Comparison of ENCODE assay signal across 1 cellular context in the genomic region with DNA sequence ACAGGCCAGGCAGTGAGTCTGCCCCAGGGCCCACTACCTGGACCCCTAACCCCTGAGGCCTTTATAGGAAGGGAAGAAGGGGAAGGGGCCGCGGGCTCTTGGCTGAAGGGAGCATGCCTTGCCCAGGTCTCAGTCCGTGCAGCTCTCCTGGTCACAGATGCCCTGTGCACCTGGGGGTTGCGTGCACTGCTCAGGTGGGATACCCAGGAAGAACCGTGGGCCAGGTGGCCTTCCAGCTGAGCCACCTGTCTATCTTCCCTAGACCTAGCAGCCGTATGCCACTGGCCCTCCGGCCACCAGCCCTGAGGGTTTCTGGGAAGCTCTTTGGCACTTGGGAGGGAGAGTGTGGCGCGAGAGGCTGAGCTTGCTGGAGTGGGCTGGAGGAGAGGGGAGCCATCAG.
TF ChIP-seq lines count a peak whose summit lies in the region.

No MANE protein-coding gene starts in this region.

TF ChIP-seq in GM23338, 12 proteins besides CTCF, POLR2A, EP300 and RAD21 (continued from another document):
- TF ChIP-seq, protein P1, sequence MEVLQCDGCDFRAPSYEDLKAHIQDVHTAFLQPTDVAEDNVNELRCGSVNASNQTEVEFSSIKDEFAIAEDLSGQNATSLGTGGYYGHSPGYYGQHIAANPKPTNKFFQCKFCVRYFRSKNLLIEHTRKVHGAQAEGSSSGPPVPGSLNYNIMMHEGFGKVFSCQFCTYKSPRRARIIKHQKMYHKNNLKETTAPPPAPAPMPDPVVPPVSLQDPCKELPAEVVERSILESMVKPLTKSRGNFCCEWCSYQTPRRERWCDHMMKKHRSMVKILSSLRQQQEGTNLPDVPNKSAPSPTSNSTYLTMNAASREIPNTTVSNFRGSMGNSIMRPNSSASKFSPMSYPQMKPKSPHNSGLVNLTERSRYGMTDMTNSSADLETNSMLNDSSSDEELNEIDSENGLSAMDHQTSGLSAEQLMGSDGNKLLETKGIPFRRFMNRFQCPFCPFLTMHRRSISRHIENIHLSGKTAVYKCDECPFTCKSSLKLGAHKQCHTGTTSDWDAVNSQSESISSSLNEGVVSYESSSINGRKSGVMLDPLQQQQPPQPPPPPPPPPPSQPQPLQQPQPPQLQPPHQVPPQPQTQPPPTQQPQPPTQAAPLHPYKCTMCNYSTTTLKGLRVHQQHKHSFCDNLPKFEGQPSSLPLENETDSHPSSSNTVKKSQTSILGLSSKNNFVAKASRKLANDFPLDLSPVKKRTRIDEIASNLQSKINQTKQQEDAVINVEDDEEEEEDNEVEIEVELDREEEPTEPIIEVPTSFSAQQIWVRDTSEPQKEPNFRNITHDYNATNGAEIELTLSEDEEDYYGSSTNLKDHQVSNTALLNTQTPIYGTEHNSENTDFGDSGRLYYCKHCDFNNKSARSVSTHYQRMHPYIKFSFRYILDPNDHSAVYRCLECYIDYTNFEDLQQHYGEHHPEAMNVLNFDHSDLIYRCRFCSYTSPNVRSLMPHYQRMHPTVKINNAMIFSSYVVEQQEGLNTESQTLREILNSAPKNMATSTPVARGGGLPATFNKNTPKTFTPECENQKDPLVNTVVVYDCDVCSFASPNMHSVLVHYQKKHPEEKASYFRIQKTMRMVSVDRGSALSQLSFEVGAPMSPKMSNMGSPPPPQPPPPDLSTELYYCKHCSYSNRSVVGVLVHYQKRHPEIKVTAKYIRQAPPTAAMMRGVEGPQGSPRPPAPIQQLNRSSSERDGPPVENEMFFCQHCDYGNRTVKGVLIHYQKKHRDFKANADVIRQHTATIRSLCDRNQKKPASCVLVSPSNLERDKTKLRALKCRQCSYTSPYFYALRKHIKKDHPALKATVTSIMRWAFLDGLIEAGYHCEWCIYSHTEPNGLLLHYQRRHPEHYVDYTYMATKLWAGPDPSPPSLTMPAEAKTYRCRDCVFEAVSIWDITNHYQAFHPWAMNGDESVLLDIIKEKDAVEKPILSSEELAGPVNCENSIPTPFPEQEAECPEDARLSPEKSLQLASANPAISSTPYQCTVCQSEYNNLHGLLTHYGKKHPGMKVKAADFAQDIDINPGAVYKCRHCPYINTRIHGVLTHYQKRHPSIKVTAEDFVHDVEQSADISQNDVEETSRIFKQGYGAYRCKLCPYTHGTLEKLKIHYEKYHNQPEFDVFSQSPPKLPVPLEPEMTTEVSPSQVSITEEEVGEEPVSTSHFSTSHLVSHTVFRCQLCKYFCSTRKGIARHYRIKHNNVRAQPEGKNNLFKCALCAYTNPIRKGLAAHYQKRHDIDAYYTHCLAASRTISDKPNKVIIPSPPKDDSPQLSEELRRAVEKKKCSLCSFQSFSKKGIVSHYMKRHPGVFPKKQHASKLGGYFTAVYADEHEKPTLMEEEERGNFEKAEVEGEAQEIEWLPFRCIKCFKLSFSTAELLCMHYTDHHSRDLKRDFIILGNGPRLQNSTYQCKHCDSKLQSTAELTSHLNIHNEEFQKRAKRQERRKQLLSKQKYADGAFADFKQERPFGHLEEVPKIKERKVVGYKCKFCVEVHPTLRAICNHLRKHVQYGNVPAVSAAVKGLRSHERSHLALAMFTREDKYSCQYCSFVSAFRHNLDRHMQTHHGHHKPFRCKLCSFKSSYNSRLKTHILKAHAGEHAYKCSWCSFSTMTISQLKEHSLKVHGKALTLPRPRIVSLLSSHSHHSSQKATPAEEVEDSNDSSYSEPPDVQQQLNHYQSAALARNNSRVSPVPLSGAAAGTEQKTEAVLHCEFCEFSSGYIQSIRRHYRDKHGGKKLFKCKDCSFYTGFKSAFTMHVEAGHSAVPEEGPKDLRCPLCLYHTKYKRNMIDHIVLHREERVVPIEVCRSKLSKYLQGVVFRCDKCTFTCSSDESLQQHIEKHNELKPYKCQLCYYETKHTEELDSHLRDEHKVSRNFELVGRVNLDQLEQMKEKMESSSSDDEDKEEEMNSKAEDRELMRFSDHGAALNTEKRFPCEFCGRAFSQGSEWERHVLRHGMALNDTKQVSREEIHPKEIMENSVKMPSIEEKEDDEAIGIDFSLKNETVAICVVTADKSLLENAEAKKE (CRISPR knock-in tag; IDR thresholded peaks at IDR 0.05), result no peak
- TF ChIP-seq CREB1 (CRISPR knock-in tag; IDR thresholded peaks at IDR 0.05; ENCODE audit: low read depth), result no peak
- TF ChIP-seq POLR2AphosphoS5 (IDR thresholded peaks at IDR 0.05; ENCODE audit: low read depth), result no peak
- TF ChIP-seq JUNB (IDR thresholded peaks at IDR 0.05; ENCODE audit: unreplicated experiment), result no peak
- TF ChIP-seq, protein P2, sequence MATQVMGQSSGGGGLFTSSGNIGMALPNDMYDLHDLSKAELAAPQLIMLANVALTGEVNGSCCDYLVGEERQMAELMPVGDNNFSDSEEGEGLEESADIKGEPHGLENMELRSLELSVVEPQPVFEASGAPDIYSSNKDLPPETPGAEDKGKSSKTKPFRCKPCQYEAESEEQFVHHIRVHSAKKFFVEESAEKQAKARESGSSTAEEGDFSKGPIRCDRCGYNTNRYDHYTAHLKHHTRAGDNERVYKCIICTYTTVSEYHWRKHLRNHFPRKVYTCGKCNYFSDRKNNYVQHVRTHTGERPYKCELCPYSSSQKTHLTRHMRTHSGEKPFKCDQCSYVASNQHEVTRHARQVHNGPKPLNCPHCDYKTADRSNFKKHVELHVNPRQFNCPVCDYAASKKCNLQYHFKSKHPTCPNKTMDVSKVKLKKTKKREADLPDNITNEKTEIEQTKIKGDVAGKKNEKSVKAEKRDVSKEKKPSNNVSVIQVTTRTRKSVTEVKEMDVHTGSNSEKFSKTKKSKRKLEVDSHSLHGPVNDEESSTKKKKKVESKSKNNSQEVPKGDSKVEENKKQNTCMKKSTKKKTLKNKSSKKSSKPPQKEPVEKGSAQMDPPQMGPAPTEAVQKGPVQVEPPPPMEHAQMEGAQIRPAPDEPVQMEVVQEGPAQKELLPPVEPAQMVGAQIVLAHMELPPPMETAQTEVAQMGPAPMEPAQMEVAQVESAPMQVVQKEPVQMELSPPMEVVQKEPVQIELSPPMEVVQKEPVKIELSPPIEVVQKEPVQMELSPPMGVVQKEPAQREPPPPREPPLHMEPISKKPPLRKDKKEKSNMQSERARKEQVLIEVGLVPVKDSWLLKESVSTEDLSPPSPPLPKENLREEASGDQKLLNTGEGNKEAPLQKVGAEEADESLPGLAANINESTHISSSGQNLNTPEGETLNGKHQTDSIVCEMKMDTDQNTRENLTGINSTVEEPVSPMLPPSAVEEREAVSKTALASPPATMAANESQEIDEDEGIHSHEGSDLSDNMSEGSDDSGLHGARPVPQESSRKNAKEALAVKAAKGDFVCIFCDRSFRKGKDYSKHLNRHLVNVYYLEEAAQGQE (IDR thresholded peaks at IDR 0.05; ENCODE audit: unreplicated experiment), result no peak
- no peak for TF ChIP-seq NANOG (IDR thresholded peaks at IDR 0.05; ENCODE audit: borderline replicate concordance)
- no peak for TF ChIP-seq EZH2 (IDR thresholded peaks at IDR 0.05; ENCODE audit: low read depth, unreplicated experiment)
- TF ChIP-seq STAT1 (IDR thresholded peaks at IDR 0.05; ENCODE audit: unreplicated experiment), result no peak
- TF ChIP-seq ZNF331 (CRISPR knock-in tag; IDR thresholded peaks at IDR 0.05; ENCODE audit: low read depth), result no peak
- TF ChIP-seq ZNF114 (CRISPR knock-in tag; IDR thresholded peaks at IDR 0.05), result no peak
- TF ChIP-seq EZH2phosphoT487 (IDR thresholded peaks at IDR 0.05; ENCODE audit: unreplicated experiment), result no peak
TF ChIP-seq in GM23338: peak in this region for 0.
